1 cellular context compared by ENCODE assay signal in the genomic region with DNA sequence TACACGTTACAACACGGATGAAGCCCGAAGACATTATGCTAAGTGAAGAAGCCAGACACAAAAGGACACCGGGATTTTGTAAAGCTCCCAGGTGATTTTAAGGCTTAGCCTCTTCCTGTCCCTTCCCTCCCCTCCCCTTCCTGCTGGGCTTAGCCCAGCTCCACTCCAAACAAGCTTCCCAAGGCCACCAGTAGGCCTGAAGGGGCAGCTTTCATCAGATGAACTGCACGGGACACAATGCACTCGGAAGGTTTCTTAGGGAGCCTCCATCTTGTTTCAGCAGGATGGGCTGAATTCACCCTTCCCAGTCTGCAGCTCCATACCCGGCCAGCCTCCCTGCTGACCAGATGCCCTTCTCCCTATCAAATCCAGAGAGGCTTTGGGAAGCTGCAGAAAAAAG.
TF ChIP-seq lines count a peak whose summit lies in the region.

No MANE protein-coding gene starts in this region.

TF ChIP-seq in HepG2, 621 proteins besides CTCF, POLR2A, EP300 and RAD21 (continued from another document and continues in another):
- TF ChIP-seq, protein P1, sequence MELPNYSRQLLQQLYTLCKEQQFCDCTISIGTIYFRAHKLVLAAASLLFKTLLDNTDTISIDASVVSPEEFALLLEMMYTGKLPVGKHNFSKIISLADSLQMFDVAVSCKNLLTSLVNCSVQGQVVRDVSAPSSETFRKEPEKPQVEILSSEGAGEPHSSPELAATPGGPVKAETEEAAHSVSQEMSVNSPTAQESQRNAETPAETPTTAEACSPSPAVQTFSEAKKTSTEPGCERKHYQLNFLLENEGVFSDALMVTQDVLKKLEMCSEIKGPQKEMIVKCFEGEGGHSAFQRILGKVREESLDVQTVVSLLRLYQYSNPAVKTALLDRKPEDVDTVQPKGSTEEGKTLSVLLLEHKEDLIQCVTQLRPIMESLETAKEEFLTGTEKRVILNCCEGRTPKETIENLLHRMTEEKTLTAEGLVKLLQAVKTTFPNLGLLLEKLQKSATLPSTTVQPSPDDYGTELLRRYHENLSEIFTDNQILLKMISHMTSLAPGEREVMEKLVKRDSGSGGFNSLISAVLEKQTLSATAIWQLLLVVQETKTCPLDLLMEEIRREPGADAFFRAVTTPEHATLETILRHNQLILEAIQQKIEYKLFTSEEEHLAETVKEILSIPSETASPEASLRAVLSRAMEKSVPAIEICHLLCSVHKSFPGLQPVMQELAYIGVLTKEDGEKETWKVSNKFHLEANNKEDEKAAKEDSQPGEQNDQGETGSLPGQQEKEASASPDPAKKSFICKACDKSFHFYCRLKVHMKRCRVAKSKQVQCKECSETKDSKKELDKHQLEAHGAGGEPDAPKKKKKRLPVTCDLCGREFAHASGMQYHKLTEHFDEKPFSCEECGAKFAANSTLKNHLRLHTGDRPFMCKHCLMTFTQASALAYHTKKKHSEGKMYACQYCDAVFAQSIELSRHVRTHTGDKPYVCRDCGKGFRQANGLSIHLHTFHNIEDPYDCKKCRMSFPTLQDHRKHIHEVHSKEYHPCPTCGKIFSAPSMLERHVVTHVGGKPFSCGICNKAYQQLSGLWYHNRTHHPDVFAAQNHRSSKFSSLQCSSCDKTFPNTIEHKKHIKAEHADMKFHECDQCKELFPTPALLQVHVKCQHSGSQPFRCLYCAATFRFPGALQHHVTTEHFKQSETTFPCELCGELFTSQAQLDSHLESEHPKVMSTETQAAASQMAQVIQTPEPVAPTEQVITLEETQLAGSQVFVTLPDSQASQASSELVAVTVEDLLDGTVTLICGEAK (IDR thresholded peaks at IDR 0.05): no peak
- TF ChIP-seq, protein P1 (CRISPR knock-in tag; IDR thresholded peaks at IDR 0.05): no peak
- no peak for TF ChIP-seq ZNF124 (CRISPR knock-in tag; IDR thresholded peaks at IDR 0.05)
- TF ChIP-seq RCOR2 (CRISPR knock-in tag; IDR thresholded peaks at IDR 0.05): no peak
- no peak for TF ChIP-seq FOXM1 (CRISPR knock-in tag; IDR thresholded peaks at IDR 0.05)
- 0 out of 2 replicates have a peak, but pooled peaks have one; percentile 28 for TF ChIP-seq HOXA3 (CRISPR knock-in tag; IDR thresholded peaks at IDR 0.05)
- TF ChIP-seq KMT2A (CRISPR knock-in tag; IDR thresholded peaks at IDR 0.05): no peak
- TF ChIP-seq MEIS2 (CRISPR knock-in tag; IDR thresholded peaks at IDR 0.05): no peak
- no peak for TF ChIP-seq ZNF703 (CRISPR knock-in tag; IDR thresholded peaks at IDR 0.05; ENCODE audit: borderline replicate concordance)
- TF ChIP-seq, protein P2, sequence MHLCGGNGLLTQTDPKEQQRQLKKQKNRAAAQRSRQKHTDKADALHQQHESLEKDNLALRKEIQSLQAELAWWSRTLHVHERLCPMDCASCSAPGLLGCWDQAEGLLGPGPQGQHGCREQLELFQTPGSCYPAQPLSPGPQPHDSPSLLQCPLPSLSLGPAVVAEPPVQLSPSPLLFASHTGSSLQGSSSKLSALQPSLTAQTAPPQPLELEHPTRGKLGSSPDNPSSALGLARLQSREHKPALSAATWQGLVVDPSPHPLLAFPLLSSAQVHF (CRISPR knock-in tag; IDR thresholded peaks at IDR 0.05): no peak
- TF ChIP-seq ZFX (CRISPR knock-in tag; IDR thresholded peaks at IDR 0.05; ENCODE audit: low read depth): peak; percentile 48; the same call in 1 of the 2 replicates
- TF ChIP-seq, protein P3, sequence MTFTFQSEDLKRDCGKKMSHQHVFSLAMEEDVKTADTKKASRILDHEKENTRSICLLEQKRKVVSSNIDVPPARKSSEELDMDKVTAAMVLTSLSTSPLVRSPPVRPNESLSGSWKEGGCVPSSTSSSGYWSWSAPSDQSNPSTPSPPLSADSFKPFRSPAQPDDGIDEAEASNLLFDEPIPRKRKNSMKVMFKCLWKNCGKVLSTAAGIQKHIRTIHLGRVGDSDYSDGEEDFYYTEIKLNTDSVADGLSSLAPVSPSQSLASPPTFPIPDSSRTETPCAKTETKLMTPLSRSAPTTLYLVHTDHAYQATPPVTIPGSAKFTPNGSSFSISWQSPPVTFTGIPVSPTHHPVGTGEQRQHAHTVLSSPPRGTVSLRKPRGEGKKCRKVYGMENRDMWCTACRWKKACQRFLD (CRISPR knock-in tag; IDR thresholded peaks at IDR 0.05; ENCODE audit: borderline replicate concordance): no peak
- 0 out of 2 replicates have a peak, but pooled peaks have one; percentile 11 for TF ChIP-seq FOSL2 (CRISPR knock-in tag; IDR thresholded peaks at IDR 0.05)
- 0 out of 2 replicates have a peak, but pooled peaks have one; percentile 14 for TF ChIP-seq ZSCAN5A (CRISPR knock-in tag; IDR thresholded peaks at IDR 0.05; ENCODE audit: borderline replicate concordance)
- TF ChIP-seq ZNF891 (CRISPR knock-in tag; IDR thresholded peaks at IDR 0.05): no peak
- TF ChIP-seq ZC3H4 (CRISPR knock-in tag; IDR thresholded peaks at IDR 0.05; ENCODE audit: borderline replicate concordance): no peak
- no peak for TF ChIP-seq SRSF9 (IDR thresholded peaks at IDR 0.05; ENCODE audit: borderline replicate concordance, insufficient read depth, low read depth, low read length, poor library complexity, severe bottlenecking)
- TF ChIP-seq MTA1 (CRISPR knock-in tag; IDR thresholded peaks at IDR 0.05; ENCODE audit: borderline replicate concordance): no peak
- no peak for TF ChIP-seq ZNF451 (CRISPR knock-in tag; IDR thresholded peaks at IDR 0.05)
- no peak for TF ChIP-seq FOSL1 (CRISPR knock-in tag; IDR thresholded peaks at IDR 0.05; ENCODE audit: borderline replicate concordance)
- no peak for TF ChIP-seq ZNF264 (CRISPR knock-in tag; IDR thresholded peaks at IDR 0.05)
- TF ChIP-seq SP5 (CRISPR knock-in tag; IDR thresholded peaks at IDR 0.05; ENCODE audit: borderline replicate concordance, low read depth): no peak
- TF ChIP-seq IKZF5 (CRISPR knock-in tag; IDR thresholded peaks at IDR 0.05): no peak
- TF ChIP-seq ZBTB4 (CRISPR knock-in tag; IDR thresholded peaks at IDR 0.05; ENCODE audit: borderline replicate concordance): no peak
- TF ChIP-seq ATRX (CRISPR knock-in tag; IDR thresholded peaks at IDR 0.05; ENCODE audit: borderline replicate concordance): no peak
- TF ChIP-seq ZBTB7A (CRISPR knock-in tag; IDR thresholded peaks at IDR 0.05): no peak
- TF ChIP-seq, protein P4, sequence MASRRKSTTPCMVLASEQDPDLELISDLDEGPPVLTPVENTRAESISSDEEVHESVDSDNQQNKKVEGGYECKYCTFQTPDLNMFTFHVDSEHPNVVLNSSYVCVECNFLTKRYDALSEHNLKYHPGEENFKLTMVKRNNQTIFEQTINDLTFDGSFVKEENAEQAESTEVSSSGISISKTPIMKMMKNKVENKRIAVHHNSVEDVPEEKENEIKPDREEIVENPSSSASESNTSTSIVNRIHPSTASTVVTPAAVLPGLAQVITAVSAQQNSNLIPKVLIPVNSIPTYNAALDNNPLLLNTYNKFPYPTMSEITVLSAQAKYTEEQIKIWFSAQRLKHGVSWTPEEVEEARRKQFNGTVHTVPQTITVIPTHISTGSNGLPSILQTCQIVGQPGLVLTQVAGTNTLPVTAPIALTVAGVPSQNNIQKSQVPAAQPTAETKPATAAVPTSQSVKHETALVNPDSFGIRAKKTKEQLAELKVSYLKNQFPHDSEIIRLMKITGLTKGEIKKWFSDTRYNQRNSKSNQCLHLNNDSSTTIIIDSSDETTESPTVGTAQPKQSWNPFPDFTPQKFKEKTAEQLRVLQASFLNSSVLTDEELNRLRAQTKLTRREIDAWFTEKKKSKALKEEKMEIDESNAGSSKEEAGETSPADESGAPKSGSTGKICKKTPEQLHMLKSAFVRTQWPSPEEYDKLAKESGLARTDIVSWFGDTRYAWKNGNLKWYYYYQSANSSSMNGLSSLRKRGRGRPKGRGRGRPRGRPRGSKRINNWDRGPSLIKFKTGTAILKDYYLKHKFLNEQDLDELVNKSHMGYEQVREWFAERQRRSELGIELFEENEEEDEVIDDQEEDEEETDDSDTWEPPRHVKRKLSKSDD (CRISPR knock-in tag; IDR thresholded peaks at IDR 0.05; ENCODE audit: low read depth): no peak
- no peak for TF ChIP-seq HNRNPK (IDR thresholded peaks at IDR 0.05; ENCODE audit: low read depth, low read length, poor library complexity, severe bottlenecking)
- TF ChIP-seq ZNF724P (CRISPR knock-in tag; IDR thresholded peaks at IDR 0.05; ENCODE audit: borderline replicate concordance): no peak
- no peak for TF ChIP-seq ELK4 (CRISPR knock-in tag; IDR thresholded peaks at IDR 0.05; ENCODE audit: borderline replicate concordance)
- TF ChIP-seq, protein P5, sequence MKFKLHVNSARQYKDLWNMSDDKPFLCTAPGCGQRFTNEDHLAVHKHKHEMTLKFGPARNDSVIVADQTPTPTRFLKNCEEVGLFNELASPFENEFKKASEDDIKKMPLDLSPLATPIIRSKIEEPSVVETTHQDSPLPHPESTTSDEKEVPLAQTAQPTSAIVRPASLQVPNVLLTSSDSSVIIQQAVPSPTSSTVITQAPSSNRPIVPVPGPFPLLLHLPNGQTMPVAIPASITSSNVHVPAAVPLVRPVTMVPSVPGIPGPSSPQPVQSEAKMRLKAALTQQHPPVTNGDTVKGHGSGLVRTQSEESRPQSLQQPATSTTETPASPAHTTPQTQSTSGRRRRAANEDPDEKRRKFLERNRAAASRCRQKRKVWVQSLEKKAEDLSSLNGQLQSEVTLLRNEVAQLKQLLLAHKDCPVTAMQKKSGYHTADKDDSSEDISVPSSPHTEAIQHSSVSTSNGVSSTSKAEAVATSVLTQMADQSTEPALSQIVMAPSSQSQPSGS (CRISPR knock-in tag; IDR thresholded peaks at IDR 0.05): no peak
- TF ChIP-seq NR2C2 (CRISPR knock-in tag; IDR thresholded peaks at IDR 0.05; ENCODE audit: borderline replicate concordance): no peak
- TF ChIP-seq HCFC1 (IDR thresholded peaks at IDR 0.05; ENCODE audit: low read depth, low read length): no peak
